1 cellular context compared by ENCODE assay signal in the genomic region with DNA sequence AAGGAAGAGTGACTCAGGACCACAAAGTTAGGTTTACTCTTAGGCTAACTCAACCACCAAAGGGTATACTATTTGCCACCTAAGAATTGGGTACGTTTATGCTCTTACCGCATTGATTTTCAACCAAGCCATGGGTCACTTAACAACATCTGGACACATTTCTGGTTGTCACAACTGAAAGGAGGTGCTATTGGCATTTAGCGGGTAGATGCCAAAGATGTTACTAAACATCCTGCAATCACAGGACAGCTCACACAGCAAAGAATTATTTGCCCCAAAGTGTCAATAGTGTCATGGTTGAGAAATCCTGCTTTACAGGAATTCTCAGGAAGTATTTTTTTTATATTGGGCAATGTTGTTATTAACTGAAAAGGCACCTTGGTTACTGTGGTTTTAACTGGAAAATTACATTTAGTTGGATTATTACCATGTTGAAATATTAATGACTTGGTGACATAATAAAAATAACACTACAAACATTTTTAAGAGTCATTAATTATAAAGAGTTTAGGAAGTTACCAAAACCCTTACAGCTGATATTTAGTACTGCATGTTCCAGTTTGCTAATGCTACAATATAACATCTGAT.
TF ChIP-seq lines count a peak whose summit lies in the region.

No MANE protein-coding gene starts in this region.

TF ChIP-seq in liver, 16 proteins besides CTCF, POLR2A, EP300 and RAD21 (continued from another document):
- TF ChIP-seq, protein P1, sequence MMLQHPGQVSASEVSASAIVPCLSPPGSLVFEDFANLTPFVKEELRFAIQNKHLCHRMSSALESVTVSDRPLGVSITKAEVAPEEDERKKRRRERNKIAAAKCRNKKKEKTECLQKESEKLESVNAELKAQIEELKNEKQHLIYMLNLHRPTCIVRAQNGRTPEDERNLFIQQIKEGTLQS (IDR thresholded peaks at IDR 0.05) = no peak
- TF ChIP-seq YY1 (IDR thresholded peaks at IDR 0.05) (no peak), HNF4A (conservative IDR thresholded peaks at IDR 0.05) (peak in 1 of 2 donors; percentile 61), FOXA1 (IDR thresholded peaks at IDR 0.05) (peak; percentile 16)
